ENCODE assay signal across 21 cellular contexts in the genomic region with DNA sequence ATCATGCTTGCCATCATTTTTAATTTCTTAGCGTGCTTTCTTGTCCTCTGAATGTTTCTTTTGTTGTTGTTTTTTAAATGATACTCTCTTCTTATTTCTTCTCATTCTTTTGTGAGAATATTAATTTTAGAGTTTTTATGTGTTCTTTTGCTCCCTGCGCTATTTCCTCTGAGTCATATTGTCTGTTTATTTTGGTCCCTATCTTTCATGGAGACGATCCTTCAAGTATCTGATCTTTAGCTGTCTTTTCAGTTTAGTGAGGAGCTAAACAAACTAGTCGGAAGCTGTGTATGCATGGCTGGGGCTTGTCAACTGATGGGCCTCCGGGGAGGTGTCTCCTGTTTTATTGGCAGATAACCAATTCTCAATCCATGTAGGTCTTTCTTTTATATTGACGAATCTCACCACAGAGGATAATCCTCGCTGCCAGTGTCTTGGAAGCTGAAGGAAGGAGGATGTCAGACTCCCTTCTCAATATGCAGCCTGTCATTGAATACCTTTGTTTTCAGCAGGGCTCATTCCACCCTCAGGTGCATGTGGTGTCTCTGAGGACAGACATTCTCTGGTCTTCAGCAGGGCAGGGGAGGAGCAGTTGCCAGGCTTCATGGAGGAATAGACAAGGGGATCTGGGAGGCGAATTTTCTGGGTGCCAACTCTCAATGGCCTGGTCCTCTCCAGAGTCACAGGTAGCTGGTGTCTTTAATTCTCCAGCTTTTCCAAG.
DNase-seq lines count a peak whose midpoint lies in the region; ATAC-seq, FAIRE-seq and TF ChIP-seq lines count a peak whose summit lies in the region.
"Had no signal": no experiment of that assay in that cellular context is flagged by ENCODE, and none has a peak within 500 bp of the region (broad histone marks: within the 10 kb centered on the region; RNA-seq: fewer than 3 reads in every experiment).

No MANE protein-coding gene starts in this region.

- POLR2A ChIA-PET in naive thymus-derived CD8-positive, alpha-beta T cell (lab: Charles Lee), result interaction anchor here (0.7 kb wide), 1 partner anchor 728 kb away, joined by 4 read pairs; no protein-coding TSS in a partner anchor

- H3K4me1 Mint-ChIP-seq in HFFc6 (ENCODE audit: low read depth) (peaks cover 40% of the 10 kb centered on the region), astrocyte (ENCODE audit: low read depth, unreplicated experiment) (peaks cover 6% of the 10 kb centered on the region)
- no peaks in the 10 kb centered on the region for H3K4me1 Mint-ChIP-seq in naive thymus-derived CD8-positive, alpha-beta T cell
- H3K4me1 Mint-ChIP-seq: B cell; CD4-positive, CD25-positive, alpha-beta regulatory T cell had no signal

- H3K9me3 Mint-ChIP-seq in HFFc6 (no peaks in the 10 kb centered on the region), astrocyte (ENCODE audit: unreplicated experiment) (no peaks in the 10 kb centered on the region)
- no peaks in the 10 kb centered on the region for H3K9me3 Mint-ChIP-seq in naive thymus-derived CD8-positive, alpha-beta T cell

- no peak overlapping the region for H3K27ac ChIP-seq in astrocyte (ENCODE audit: low read depth, low read length)
- H3K27ac ChIP-seq: GM23248, KMS-11, Peyer's patch had no signal

- FAIRE-seq in astrocyte (lab: Jason Lieb, UNC), result no peak
- FAIRE-seq: G401.6 had no signal

- H3K4me3 Mint-ChIP-seq in HFFc6 (peak overlapping the region; percentile 44; the same call in 1 of the 2 replicates), astrocyte (ENCODE audit: unreplicated experiment) (no peak overlapping the region)
- H3K4me3 Mint-ChIP-seq in naive thymus-derived CD8-positive, alpha-beta T cell, result no peak overlapping the region
- H3K4me3 Mint-ChIP-seq: B cell; CD4-positive, CD25-positive, alpha-beta regulatory T cell had no signal

- DNase-seq in COLO829 (ENCODE audit: low spot score) (peak; percentile 36), HFFc6 (peak; percentile 21), astrocyte (ENCODE audit: low read depth) (no peak), iris pigment epithelial cell (ENCODE audit: low read depth) (peak; percentile 22), putamen (ENCODE audit: low spot score) (no peak)
- no peak for DNase-seq in activated CD8-positive, alpha-beta memory T cell treated with anti-CD3 and anti-CD28 coated beads for 24 hours
- DNase-seq in naive thymus-derived CD8-positive, alpha-beta T cell, result no peak
- DNase-seq: ACHN; Calu3; CD4-positive, CD25-positive, alpha-beta regulatory T cell; GM23248; NCI-H146; NCI-H2081 treated with DMSO at 0.1 percent for 48 hours; NCI-H510A; NCI-H774; Peyer's patch; SHP77 had no signal

- peaks cover 3% of the 10 kb centered on the region; the same call in 1 of the 2 replicates for H3K27me3 Mint-ChIP-seq in HFFc6 (ENCODE audit: insufficient read depth)
- H3K27me3 Mint-ChIP-seq in astrocyte (ENCODE audit: low read depth, unreplicated experiment), result peaks cover 2% of the 10 kb centered on the region
- peaks cover 11 to 55% (median 32%) of the 10 kb centered on the region in 5 donors for H3K27me3 Mint-ChIP-seq in naive thymus-derived CD8-positive, alpha-beta T cell

- no peak overlapping the region for H3K4me3 ChIP-seq in astrocyte (ENCODE audit: insufficient read depth, low read depth, low read length)
- H3K4me3 ChIP-seq: GM23248, Peyer's patch had no signal

- H3K27me3 ChIP-seq in astrocyte (ENCODE audit: insufficient read depth, low read length), result no peaks in the 10 kb centered on the region
- H3K27me3 ChIP-seq: Peyer's patch had no signal

- TF ChIP-seq CTCF in HFFc6 (IDR thresholded peaks at IDR 0.05), result no peak
- no peak for TF ChIP-seq CTCF in astrocyte (IDR thresholded peaks at IDR 0.05; ENCODE audit: insufficient read depth, low read depth, low read length)

- no peak overlapping the region for H3K9ac ChIP-seq in astrocyte (ENCODE audit: low read length)
- H3K9ac ChIP-seq: GM23248, KMS-11 had no signal

- H3K4me1 ChIP-seq in astrocyte (ENCODE audit: insufficient read depth, low read length), result peaks cover 4% of the 10 kb centered on the region
- H3K4me1 ChIP-seq: Peyer's patch had no signal

- no peak for ATAC-seq in naive thymus-derived CD8-positive, alpha-beta T cell
- ATAC-seq in GM18517 (IDR thresholded peaks at IDR 0.05; ENCODE audit: unreplicated experiment), result no peak

- no peaks in the 10 kb centered on the region for H3K79me2 ChIP-seq in astrocyte (ENCODE audit: insufficient read depth, low read length)

- H3K36me3 Mint-ChIP-seq in HFFc6 (ENCODE audit: low read depth) (no peaks in the 10 kb centered on the region), astrocyte (ENCODE audit: low read depth, unreplicated experiment) (no peaks in the 10 kb centered on the region)
- H3K36me3 Mint-ChIP-seq in naive thymus-derived CD8-positive, alpha-beta T cell, result no peaks in the 10 kb centered on the region
- H3K36me3 Mint-ChIP-seq: CD4-positive, CD25-positive, alpha-beta regulatory T cell had no signal

- H2AFZ ChIP-seq in astrocyte (ENCODE audit: low read depth, low read length), result no peak overlapping the region
- H2AFZ ChIP-seq: GM23248 had no signal

- peak overlapping the region; percentile 8 for H3K4me2 ChIP-seq in astrocyte (ENCODE audit: low read length)
- H3K4me2 ChIP-seq: KMS-11 had no signal

- peak overlapping the region; percentile 64; the same call in 1 of the 2 replicates for H3K27ac Mint-ChIP-seq in HFFc6
- no peak overlapping the region for H3K27ac Mint-ChIP-seq in astrocyte (ENCODE audit: unreplicated experiment)
- H3K27ac Mint-ChIP-seq in naive thymus-derived CD8-positive, alpha-beta T cell, result no peak overlapping the region
- H3K27ac Mint-ChIP-seq: B cell; CD4-positive, CD25-positive, alpha-beta regulatory T cell had no signal

- H4K20me1 ChIP-seq in astrocyte (ENCODE audit: insufficient read depth, low read length), result no peaks in the 10 kb centered on the region

- H3K36me3 ChIP-seq in astrocyte (ENCODE audit: insufficient read depth, low read length), result no peaks in the 10 kb centered on the region
- H3K36me3 ChIP-seq: Peyer's patch had no signal

- no peaks in the 10 kb centered on the region for H3K9me3 ChIP-seq in astrocyte (ENCODE audit: insufficient read depth, low read depth, low read length)
- H3K9me3 ChIP-seq: Peyer's patch had no signal

Comparison
In these comparisons a context has a peak if more than half of its experiments do, and no peak if none do; other contexts are left out.
1. DNase-seq: peak in COLO829 (single experiment), HFFc6 (single experiment) and iris pigment epithelial cell (single experiment); none in astrocyte (single experiment), activated CD8-positive, alpha-beta memory T cell treated with anti-CD3 and anti-CD28 coated beads for 24 hours (single experiment), naive thymus-derived CD8-positive, alpha-beta T cell (0 of 10) and putamen (single experiment).